Comparison of ENCODE assay signal across 11 cellular contexts in genomic region chr9:124309665-124310064, GRCh38. TPM values are rescaled to one million over a fixed set of nuclear protein-coding genes. Genes with fewer than 3 reads are reported as not detected.
DNase-seq lines count a peak whose midpoint lies in the region; ATAC-seq and TF ChIP-seq lines count a peak whose summit lies in the region.
"Had no signal": no experiment of that assay in that cellular context is flagged by ENCODE, and none has a peak within 500 bp of the region (broad histone marks: within the 10 kb centered on the region; RNA-seq: fewer than 3 reads in every experiment).

No MANE protein-coding gene starts in this region.

- H3K27ac ChIP-seq in HEK293 (ENCODE audit: extremely low read depth, low read depth, low read length) (no peak overlapping the region), adrenal gland (no peak overlapping the region), thoracic aorta (peak overlapping the region; percentile 41 to 61), caudate nucleus (ENCODE audit: low read depth, low read length) (no peak overlapping the region)

- H3K27ac Mint-ChIP-seq in activated CD8-positive, alpha-beta T cell treated with anti-CD3 and anti-CD28 coated beads, Interleukin-2, amount 10 ng/mL, durations not matched to agents 7 days and 5 days, result no peak overlapping the region
- H3K27ac Mint-ChIP-seq in naive thymus-derived CD8-positive, alpha-beta T cell, result no peak overlapping the region
- H3K27ac Mint-ChIP-seq: activated naive CD8-positive, alpha-beta T cell treated with anti-CD3 and anti-CD28 coated beads, Interleukin-2, amount 10 ng/mL, durations not matched to agents 7 days and 5 days had no signal

- no peaks in the 10 kb centered on the region for H3K36me3 Mint-ChIP-seq in activated CD8-positive, alpha-beta T cell treated with anti-CD3 and anti-CD28 coated beads, Interleukin-2, amount 10 ng/mL, durations not matched to agents 7 days and 5 days (ENCODE audit: low read depth)
- no peaks in the 10 kb centered on the region for H3K36me3 Mint-ChIP-seq in naive thymus-derived CD8-positive, alpha-beta T cell

- CTCF ChIA-PET in HEK293 (lab: Yijun Ruan, JAX), result interaction anchor here (0.7 to 1.4 kb wide), 4 partner anchors 10 to 475 kb away, joined by 3 to 4 read pairs (median 4); no protein-coding TSS in a partner anchor
- CTCF ChIA-PET in activated CD8-positive, alpha-beta T cell treated with anti-CD3 and anti-CD28 coated beads, Interleukin-2, amount 10 ng/mL, durations not matched to agents 7 days and 5 days (lab: Charles Lee), result interaction anchor here (1.3 kb wide), 1 partner anchor 183 kb away, joined by 4 read pairs; no protein-coding TSS in a partner anchor

- intact Hi-C loops in adrenal gland (cut with DNase I), result no loop called here
- intact Hi-C loops in left cardiac atrium (cut with DNase I), result no loop called here

- no peak overlapping the region for H3K4me3 ChIP-seq in HEK293 (ENCODE audit: low read depth, low read length)
- no peak overlapping the region for H3K4me3 ChIP-seq in adrenal gland
- H3K4me3 ChIP-seq in thoracic aorta, result no peak overlapping the region

- ATAC-seq in left cardiac atrium (peak; percentile 14 to 51), thoracic aorta (ENCODE audit: insufficient number of reproducible peaks, low FRiP score, low read depth) (peak; percentile 93)
- no peak for ATAC-seq in activated CD8-positive, alpha-beta T cell treated with anti-CD3 and anti-CD28 coated beads, Interleukin-2, amount 10 ng/mL, durations not matched to agents 7 days and 5 days
- no peak for ATAC-seq in naive thymus-derived CD8-positive, alpha-beta T cell

- H3K27me3 Mint-ChIP-seq in activated CD8-positive, alpha-beta T cell treated with anti-CD3 and anti-CD28 coated beads, Interleukin-2, amount 10 ng/mL, durations not matched to agents 7 days and 5 days (ENCODE audit: low read depth), result no peaks in the 10 kb centered on the region
- H3K27me3 Mint-ChIP-seq in naive thymus-derived CD8-positive, alpha-beta T cell, result no peaks in the 10 kb centered on the region
- H3K27me3 Mint-ChIP-seq: activated naive CD8-positive, alpha-beta T cell treated with anti-CD3 and anti-CD28 coated beads, Interleukin-2, amount 10 ng/mL, durations not matched to agents 7 days and 5 days had no signal

- no peaks in the 10 kb centered on the region for H3K27me3 ChIP-seq in adrenal gland
- no peaks in the 10 kb centered on the region for H3K27me3 ChIP-seq in thoracic aorta (replicated peaks; ENCODE audit: insufficient read depth)

- POLR2A ChIA-PET in HEK293 (lab: Yijun Ruan, JAX), result no interaction called here
- POLR2A ChIA-PET in activated CD8-positive, alpha-beta T cell treated with anti-CD3 and anti-CD28 coated beads, Interleukin-2, amount 10 ng/mL, durations not matched to agents 7 days and 5 days (lab: Charles Lee), result no interaction called here
- POLR2A ChIA-PET in naive thymus-derived CD8-positive, alpha-beta T cell (lab: Charles Lee), result no interaction called here

- H3K4me3 Mint-ChIP-seq in activated CD8-positive, alpha-beta T cell treated with anti-CD3 and anti-CD28 coated beads, Interleukin-2, amount 10 ng/mL, durations not matched to agents 7 days and 5 days, result no peak overlapping the region
- no peak overlapping the region for H3K4me3 Mint-ChIP-seq in naive thymus-derived CD8-positive, alpha-beta T cell
- H3K4me3 Mint-ChIP-seq: activated naive CD8-positive, alpha-beta T cell treated with anti-CD3 and anti-CD28 coated beads, Interleukin-2, amount 10 ng/mL, durations not matched to agents 7 days and 5 days had no signal

- DNase-seq in adrenal gland (peak in 6 of 7 donors; percentile 32 to 73 (median 52)), left cardiac atrium (no peak), thoracic aorta (ENCODE audit: low spot score) (peak; percentile 71), caudate nucleus (lab: John Stamatoyannopoulos, UW) (no peak), NCI-H2029 treated with DMSO at 0.1 percent for 48 hours (lab: John Stamatoyannopoulos, UW) (no peak)
- no peak for DNase-seq in activated CD8-positive, alpha-beta T cell treated with anti-CD3 and anti-CD28 coated beads, Interleukin-2, amount 10 ng/mL, durations not matched to agents 7 days and 5 days
- DNase-seq in naive thymus-derived CD8-positive, alpha-beta T cell, result no peak
- DNase-seq: activated naive CD8-positive, alpha-beta T cell treated with anti-CD3 and anti-CD28 coated beads, Interleukin-2, amount 10 ng/mL, durations not matched to agents 7 days and 5 days; midbrain; NCI-H1417 had no signal

- peaks cover 0 to 11% of the 10 kb centered on the region in 2 experiments; a peak in 1 of 3 replicates for H3K36me3 ChIP-seq in HEK293 (ENCODE audit: control insufficient read depth in 2 of 2, insufficient read depth in 1 of 2, low read length in 2 of 2)
- peaks cover 0 to 3% of the 10 kb centered on the region in 2 donors for H3K36me3 ChIP-seq in adrenal gland (replicated peaks in 1 of 2)
- H3K36me3 ChIP-seq in thoracic aorta, result peaks cover 18% of the 10 kb centered on the region

- H3K4me1 ChIP-seq in HEK293 (ENCODE audit: control insufficient read depth, insufficient read depth, low read length), result no peaks in the 10 kb centered on the region
- no peaks in the 10 kb centered on the region for H3K4me1 ChIP-seq in adrenal gland (replicated peaks in 1 of 2)
- H3K4me1 ChIP-seq in thoracic aorta (ENCODE audit: control insufficient read depth in 1 of 2, low read depth in 2 of 2), result peaks cover 0 to 16% of the 10 kb centered on the region in 2 donors

- TF ChIP-seq CTCF in HEK293 (tag by site-specific recombination; IDR thresholded peaks at IDR 0.05) (no peak), adrenal gland (IDR thresholded peaks at IDR 0.05) (no peak), thoracic aorta (IDR thresholded peaks at IDR 0.05) (no peak)

- no peaks in the 10 kb centered on the region for H3K9me3 Mint-ChIP-seq in activated CD8-positive, alpha-beta T cell treated with anti-CD3 and anti-CD28 coated beads, Interleukin-2, amount 10 ng/mL, durations not matched to agents 7 days and 5 days (ENCODE audit: insufficient read depth)
- H3K9me3 Mint-ChIP-seq in naive thymus-derived CD8-positive, alpha-beta T cell, result no peaks in the 10 kb centered on the region
- H3K9me3 Mint-ChIP-seq: activated naive CD8-positive, alpha-beta T cell treated with anti-CD3 and anti-CD28 coated beads, Interleukin-2, amount 10 ng/mL, durations not matched to agents 7 days and 5 days had no signal

- H3K4me1 Mint-ChIP-seq in activated CD8-positive, alpha-beta T cell treated with anti-CD3 and anti-CD28 coated beads, Interleukin-2, amount 10 ng/mL, durations not matched to agents 7 days and 5 days (ENCODE audit: low read depth), result peaks cover under 1% of the 10 kb centered on the region
- no peaks in the 10 kb centered on the region for H3K4me1 Mint-ChIP-seq in naive thymus-derived CD8-positive, alpha-beta T cell
- H3K4me1 Mint-ChIP-seq: activated naive CD8-positive, alpha-beta T cell treated with anti-CD3 and anti-CD28 coated beads, Interleukin-2, amount 10 ng/mL, durations not matched to agents 7 days and 5 days had no signal

- WGBS in adrenal gland, 4 donors, result 75 to 85% (median 77%) methylated on average over 13 to 14 of the region's 14 CpGs

- H3K9me3 ChIP-seq in HEK293 (ENCODE audit: control insufficient read depth, insufficient read depth, low read depth, low read length), result no peaks in the 10 kb centered on the region
- H3K9me3 ChIP-seq in adrenal gland (replicated peaks in 1 of 3), result no peaks in the 10 kb centered on the region
- no peaks in the 10 kb centered on the region for H3K9me3 ChIP-seq in thoracic aorta

- no peak for TF ChIP-seq POLR2A in adrenal gland (IDR thresholded peaks at IDR 0.05)

TF ChIP-seq in HEK293, 187 proteins besides CTCF, POLR2A, EP300 and RAD21 (continues in another document):
- no peak for TF ChIP-seq ZBTB1 (tag by site-specific recombination; IDR thresholded peaks at IDR 0.05)
- TF ChIP-seq RBAK (tag by site-specific recombination; IDR thresholded peaks at IDR 0.05), result no peak
- TF ChIP-seq ZNF600 (tag by site-specific recombination; IDR thresholded peaks at IDR 0.05), result no peak
- TF ChIP-seq, protein P1, sequence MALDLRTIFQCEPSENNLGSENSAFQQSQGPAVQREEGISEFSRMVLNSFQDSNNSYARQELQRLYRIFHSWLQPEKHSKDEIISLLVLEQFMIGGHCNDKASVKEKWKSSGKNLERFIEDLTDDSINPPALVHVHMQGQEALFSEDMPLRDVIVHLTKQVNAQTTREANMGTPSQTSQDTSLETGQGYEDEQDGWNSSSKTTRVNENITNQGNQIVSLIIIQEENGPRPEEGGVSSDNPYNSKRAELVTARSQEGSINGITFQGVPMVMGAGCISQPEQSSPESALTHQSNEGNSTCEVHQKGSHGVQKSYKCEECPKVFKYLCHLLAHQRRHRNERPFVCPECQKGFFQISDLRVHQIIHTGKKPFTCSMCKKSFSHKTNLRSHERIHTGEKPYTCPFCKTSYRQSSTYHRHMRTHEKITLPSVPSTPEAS (tag by site-specific recombination; IDR thresholded peaks at IDR 0.05), result no peak
- TF ChIP-seq ZNF555 (tag by site-specific recombination; conservative IDR thresholded peaks at IDR 0.05), result no peak
- TF ChIP-seq, protein P2, sequence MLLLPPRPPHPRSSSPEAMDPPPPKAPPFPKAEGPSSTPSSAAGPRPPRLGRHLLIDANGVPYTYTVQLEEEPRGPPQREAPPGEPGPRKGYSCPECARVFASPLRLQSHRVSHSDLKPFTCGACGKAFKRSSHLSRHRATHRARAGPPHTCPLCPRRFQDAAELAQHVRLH (tag by site-specific recombination; IDR thresholded peaks at IDR 0.05), result peak; percentile 25; the same call in 1 of the 2 replicates
- TF ChIP-seq ZNF175 (tag by site-specific recombination; IDR thresholded peaks at IDR 0.05), result no peak
- TF ChIP-seq MZF1 (tag by site-specific recombination; IDR thresholded peaks at IDR 0.05; ENCODE audit: borderline replicate concordance), result no peak
- 0 out of 2 replicates have a peak, but pooled peaks have one; percentile 28 for TF ChIP-seq SP7 (tag by site-specific recombination; IDR thresholded peaks at IDR 0.05)

RNA-seq across cellular contexts. Expression of gene NEK6, which starts 51.9 kb away (rescaled TPM):
- total RNA-seq in adrenal gland, result 10 to 100 TPM in 7 of 8 donors, 1 to 10 TPM in 1; 6.6 to 27.2 (median 20.5) TPM
- 1 to 10 TPM; 4.0 to 8.5 (median 8.3) TPM for polyA plus RNA-seq in adrenal gland
- total RNA-seq in left cardiac atrium, result 10 to 100 TPM; 28.7 to 32.6 TPM
- 10 to 100 TPM; 24.0 to 43.6 TPM for total RNA-seq in thoracic aorta
- 10 to 100 TPM; 19.9 to 20.9 TPM for total RNA-seq in activated CD8-positive, alpha-beta T cell treated with anti-CD3 and anti-CD28 coated beads, Interleukin-2, amount 10 ng/mL, durations not matched to agents 7 days and 5 days
- total RNA-seq in naive thymus-derived CD8-positive, alpha-beta T cell, result 1 to 10 TPM in 1 of 2 experiments, under 1 TPM in 1; 0.83 to 1.2 TPM
- polyA plus RNA-seq in naive thymus-derived CD8-positive, alpha-beta T cell, result 1 to 10 TPM in 1 of 3 donors, under 1 TPM in 1, not detected in 1; 0.37 to 1.7 TPM

Comparison
In these comparisons a context has a peak if more than half of its experiments do, and no peak if none do; other contexts are left out.
1. H3K27ac ChIP-seq: peak in thoracic aorta (2 of 2); none in HEK293 (single experiment), adrenal gland (0 of 5) and caudate nucleus (single experiment).
2. DNase-seq: peak in adrenal gland (6 of 7) and thoracic aorta (single experiment); none in left cardiac atrium (single experiment), caudate nucleus (0 of 61), activated CD8-positive, alpha-beta T cell treated with anti-CD3 and anti-CD28 coated beads, Interleukin-2, amount 10 ng/mL, durations not matched to agents 7 days and 5 days (single experiment), naive thymus-derived CD8-positive, alpha-beta T cell (0 of 10) and NCI-H2029 treated with DMSO at 0.1 percent for 48 hours (single experiment).
3. ATAC-seq: peak in left cardiac atrium (2 of 2) and thoracic aorta (single experiment); none in activated CD8-positive, alpha-beta T cell treated with anti-CD3 and anti-CD28 coated beads, Interleukin-2, amount 10 ng/mL, durations not matched to agents 7 days and 5 days (single experiment) and naive thymus-derived CD8-positive, alpha-beta T cell (0 of 2).